ENCODE assay signal across 1 cellular context in genomic region chr14:100653409-100653808, GRCh38.
TF ChIP-seq lines count a peak whose summit lies in the region.

No MANE protein-coding gene starts in this region.

TF ChIP-seq in GM23338, 12 proteins besides CTCF, POLR2A, EP300 and RAD21 (continued from another document):
- no peak for TF ChIP-seq REST (IDR thresholded peaks at IDR 0.05; ENCODE audit: unreplicated experiment)
